ENCODE assay signal across 1 cellular context in the genomic region with DNA sequence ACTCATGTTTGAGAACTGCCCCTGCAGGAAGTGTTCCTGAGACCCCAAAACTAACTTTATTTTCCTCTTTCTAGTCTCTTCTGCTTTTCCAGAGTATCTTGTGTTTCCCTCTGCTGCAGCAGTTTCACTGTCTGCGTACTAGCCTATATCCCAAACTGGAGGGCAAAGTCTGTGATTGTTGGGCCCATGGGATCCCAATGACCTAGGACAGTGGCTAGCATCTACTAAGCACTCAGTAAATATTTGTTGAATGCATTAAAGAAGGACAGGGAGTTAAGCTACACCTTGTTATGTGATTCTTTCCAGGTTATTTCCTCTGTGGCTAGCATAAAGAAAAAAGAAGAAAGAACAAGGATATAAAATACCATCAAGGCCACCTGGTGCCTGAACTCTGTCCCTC.
A peak's percentile ranks its signal among the peaks of the same experiment; 100 is the strongest.
TF ChIP-seq lines count a peak whose summit lies in the region.

No MANE protein-coding gene starts in this region.

TF ChIP-seq in HepG2, 621 proteins besides CTCF, POLR2A, EP300 and RAD21 (continued from another document and continues in another):
- TF ChIP-seq NFKB2 (CRISPR knock-in tag; IDR thresholded peaks at IDR 0.05; ENCODE audit: borderline replicate concordance) (no peak), ZNF326 (CRISPR knock-in tag; IDR thresholded peaks at IDR 0.05; ENCODE audit: borderline replicate concordance) (no peak), ZNF225 (CRISPR knock-in tag; IDR thresholded peaks at IDR 0.05) (no peak), ZNF761 (CRISPR knock-in tag; conservative IDR thresholded peaks at IDR 0.05) (no peak), ZSCAN9 (CRISPR knock-in tag; IDR thresholded peaks at IDR 0.05; ENCODE audit: borderline replicate concordance) (peak; percentile 61; the same call in 1 of the 2 replicates), ISX (CRISPR knock-in tag; conservative IDR thresholded peaks at IDR 0.05) (no peak), IRF1 (CRISPR knock-in tag; IDR thresholded peaks at IDR 0.05; ENCODE audit: low read depth) (no peak), ZNF644 (CRISPR knock-in tag; IDR thresholded peaks at IDR 0.05; ENCODE audit: low read depth) (peak; percentile 95), SNAI1 (CRISPR knock-in tag; IDR thresholded peaks at IDR 0.05; ENCODE audit: borderline replicate concordance) (no peak), SMARCE1 (IDR thresholded peaks at IDR 0.05; ENCODE audit: borderline replicate concordance) (no peak), ZNF382 (CRISPR knock-in tag; IDR thresholded peaks at IDR 0.05; ENCODE audit: borderline replicate concordance) (no peak), NAIF1 (CRISPR knock-in tag; IDR thresholded peaks at IDR 0.05; ENCODE audit: borderline replicate concordance) (no peak), ZMAT5 (CRISPR knock-in tag; IDR thresholded peaks at IDR 0.05; ENCODE audit: borderline replicate concordance, low read depth) (no peak), ZBTB21 (CRISPR knock-in tag; IDR thresholded peaks at IDR 0.05) (no peak), ZNF264 (CRISPR knock-in tag; IDR thresholded peaks at IDR 0.05) (0 out of 2 replicates have a peak, but pooled peaks have one; percentile 64), ARID3A (IDR thresholded peaks at IDR 0.05; ENCODE audit: low read depth, low read length) (peak; percentile 55; the same call in 1 of the 2 replicates), ZNF775 (CRISPR knock-in tag; IDR thresholded peaks at IDR 0.05; ENCODE audit: borderline replicate concordance) (no peak), HOXA3 (CRISPR knock-in tag; IDR thresholded peaks at IDR 0.05) (peak; percentile 71; the same call in 1 of the 2 replicates), ZNF781 (CRISPR knock-in tag; IDR thresholded peaks at IDR 0.05; ENCODE audit: borderline replicate concordance, not compliant biosample characterization) (peak; percentile 52), ASH2L (IDR thresholded peaks at IDR 0.05; ENCODE audit: insufficient read length, low read depth, low read length) (peak; percentile 25), FOXA3 (CRISPR knock-in tag; IDR thresholded peaks at IDR 0.05) (peak; percentile 89), ZNF605 (CRISPR knock-in tag; IDR thresholded peaks at IDR 0.05) (peak; percentile 1; the same call in 1 of the 2 replicates), FOXA1 (IDR thresholded peaks at IDR 0.05) (no peak), FOXA1 (CRISPR knock-in tag; IDR thresholded peaks at IDR 0.05) (peak; percentile 75), NR2F2 (IDR thresholded peaks at IDR 0.05; ENCODE audit: borderline replicate concordance, low read depth) (peak; percentile 47; the same call in 1 of the 2 replicates), BRD4 (CRISPR knock-in tag; IDR thresholded peaks at IDR 0.05) (peak; percentile 66; the same call in 1 of the 2 replicates), GATAD2A (CRISPR knock-in tag; IDR thresholded peaks at IDR 0.05) (peak; percentile 95), ZNF784 (CRISPR knock-in tag; IDR thresholded peaks at IDR 0.05; ENCODE audit: borderline replicate concordance) (no peak), ZKSCAN8 (CRISPR knock-in tag; IDR thresholded peaks at IDR 0.05; ENCODE audit: borderline replicate concordance) (0 out of 2 replicates have a peak, but pooled peaks have one; percentile 26), SAP130 (CRISPR knock-in tag; IDR thresholded peaks at IDR 0.05; ENCODE audit: low read depth) (peak; percentile 48), IKZF4 (CRISPR knock-in tag; IDR thresholded peaks at IDR 0.05; ENCODE audit: borderline replicate concordance, low read depth, not compliant biosample characterization) (no peak), GABPA (IDR thresholded peaks at IDR 0.05; ENCODE audit: low read depth, low read length) (no peak), GABPA (CRISPR knock-in tag; IDR thresholded peaks at IDR 0.05; ENCODE audit: low read depth) (no peak), TAF1 (CRISPR knock-in tag; IDR thresholded peaks at IDR 0.05) (no peak), DRAP1 (CRISPR knock-in tag; IDR thresholded peaks at IDR 0.05) (peak; percentile 51), CCAR2 (optimal IDR thresholded peaks at IDR 0.05; ENCODE audit: low read depth, low read length) (no peak), LCORL (IDR thresholded peaks at IDR 0.05) (no peak), LCORL (CRISPR knock-in tag; IDR thresholded peaks at IDR 0.05) (peak; percentile 93), HNF4A (CRISPR knock-in tag; IDR thresholded peaks at IDR 0.05) (peak; percentile 95), CCDC6 (CRISPR knock-in tag; IDR thresholded peaks at IDR 0.05) (no peak), ZMYM2 (CRISPR knock-in tag; IDR thresholded peaks at IDR 0.05) (0 out of 2 replicates have a peak, but pooled peaks have one; percentile 25), MIXL1 (CRISPR knock-in tag; IDR thresholded peaks at IDR 0.05) (no peak; the same call in 1 of the 2 replicates), ELF1 (CRISPR knock-in tag; IDR thresholded peaks at IDR 0.05) (no peak), AGO2 (optimal IDR thresholded peaks at IDR 0.05; ENCODE audit: low read depth, low read length) (no peak), ZNF780A (CRISPR knock-in tag; IDR thresholded peaks at IDR 0.05) (no peak), KMT2B (CRISPR knock-in tag; IDR thresholded peaks at IDR 0.05) (no peak), ZNF124 (CRISPR knock-in tag; IDR thresholded peaks at IDR 0.05) (no peak), ZNF232 (CRISPR knock-in tag; IDR thresholded peaks at IDR 0.05; ENCODE audit: borderline replicate concordance) (0 out of 2 replicates have a peak, but pooled peaks have one; percentile 53), NFIC (IDR thresholded peaks at IDR 0.05; ENCODE audit: low read length) (peak; percentile 56; the same call in 1 of the 2 replicates), NR2C2 (CRISPR knock-in tag; IDR thresholded peaks at IDR 0.05; ENCODE audit: borderline replicate concordance) (no peak), U2AF2 (IDR thresholded peaks at IDR 0.05; ENCODE audit: low read depth, low read length) (no peak)
- TF ChIP-seq, protein P1, sequence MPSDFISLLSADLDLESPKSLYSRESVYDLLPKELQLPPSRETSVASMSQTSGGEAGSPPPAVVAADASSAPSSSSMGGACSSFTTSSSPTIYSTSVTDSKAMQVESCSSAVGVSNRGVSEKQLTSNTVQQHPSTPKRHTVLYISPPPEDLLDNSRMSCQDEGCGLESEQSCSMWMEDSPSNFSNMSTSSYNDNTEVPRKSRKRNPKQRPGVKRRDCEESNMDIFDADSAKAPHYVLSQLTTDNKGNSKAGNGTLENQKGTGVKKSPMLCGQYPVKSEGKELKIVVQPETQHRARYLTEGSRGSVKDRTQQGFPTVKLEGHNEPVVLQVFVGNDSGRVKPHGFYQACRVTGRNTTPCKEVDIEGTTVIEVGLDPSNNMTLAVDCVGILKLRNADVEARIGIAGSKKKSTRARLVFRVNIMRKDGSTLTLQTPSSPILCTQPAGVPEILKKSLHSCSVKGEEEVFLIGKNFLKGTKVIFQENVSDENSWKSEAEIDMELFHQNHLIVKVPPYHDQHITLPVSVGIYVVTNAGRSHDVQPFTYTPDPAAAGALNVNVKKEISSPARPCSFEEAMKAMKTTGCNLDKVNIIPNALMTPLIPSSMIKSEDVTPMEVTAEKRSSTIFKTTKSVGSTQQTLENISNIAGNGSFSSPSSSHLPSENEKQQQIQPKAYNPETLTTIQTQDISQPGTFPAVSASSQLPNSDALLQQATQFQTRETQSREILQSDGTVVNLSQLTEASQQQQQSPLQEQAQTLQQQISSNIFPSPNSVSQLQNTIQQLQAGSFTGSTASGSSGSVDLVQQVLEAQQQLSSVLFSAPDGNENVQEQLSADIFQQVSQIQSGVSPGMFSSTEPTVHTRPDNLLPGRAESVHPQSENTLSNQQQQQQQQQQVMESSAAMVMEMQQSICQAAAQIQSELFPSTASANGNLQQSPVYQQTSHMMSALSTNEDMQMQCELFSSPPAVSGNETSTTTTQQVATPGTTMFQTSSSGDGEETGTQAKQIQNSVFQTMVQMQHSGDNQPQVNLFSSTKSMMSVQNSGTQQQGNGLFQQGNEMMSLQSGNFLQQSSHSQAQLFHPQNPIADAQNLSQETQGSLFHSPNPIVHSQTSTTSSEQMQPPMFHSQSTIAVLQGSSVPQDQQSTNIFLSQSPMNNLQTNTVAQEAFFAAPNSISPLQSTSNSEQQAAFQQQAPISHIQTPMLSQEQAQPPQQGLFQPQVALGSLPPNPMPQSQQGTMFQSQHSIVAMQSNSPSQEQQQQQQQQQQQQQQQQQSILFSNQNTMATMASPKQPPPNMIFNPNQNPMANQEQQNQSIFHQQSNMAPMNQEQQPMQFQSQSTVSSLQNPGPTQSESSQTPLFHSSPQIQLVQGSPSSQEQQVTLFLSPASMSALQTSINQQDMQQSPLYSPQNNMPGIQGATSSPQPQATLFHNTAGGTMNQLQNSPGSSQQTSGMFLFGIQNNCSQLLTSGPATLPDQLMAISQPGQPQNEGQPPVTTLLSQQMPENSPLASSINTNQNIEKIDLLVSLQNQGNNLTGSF (CRISPR knock-in tag; IDR thresholded peaks at IDR 0.05): no peak
- TF ChIP-seq, protein P2, sequence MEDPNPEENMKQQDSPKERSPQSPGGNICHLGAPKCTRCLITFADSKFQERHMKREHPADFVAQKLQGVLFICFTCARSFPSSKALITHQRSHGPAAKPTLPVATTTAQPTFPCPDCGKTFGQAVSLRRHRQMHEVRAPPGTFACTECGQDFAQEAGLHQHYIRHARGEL (CRISPR knock-in tag; IDR thresholded peaks at IDR 0.05): no peak
- TF ChIP-seq, protein P3, sequence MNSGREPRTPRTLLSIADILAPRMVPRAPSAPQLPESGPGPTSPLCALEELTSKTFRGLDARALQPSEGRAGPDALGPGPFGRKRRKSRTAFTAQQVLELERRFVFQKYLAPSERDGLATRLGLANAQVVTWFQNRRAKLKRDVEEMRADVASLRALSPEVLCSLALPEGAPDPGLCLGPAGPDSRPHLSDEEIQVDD (CRISPR knock-in tag; IDR thresholded peaks at IDR 0.05; ENCODE audit: borderline replicate concordance): no peak
- TF ChIP-seq, protein P4, sequence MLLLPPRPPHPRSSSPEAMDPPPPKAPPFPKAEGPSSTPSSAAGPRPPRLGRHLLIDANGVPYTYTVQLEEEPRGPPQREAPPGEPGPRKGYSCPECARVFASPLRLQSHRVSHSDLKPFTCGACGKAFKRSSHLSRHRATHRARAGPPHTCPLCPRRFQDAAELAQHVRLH (CRISPR knock-in tag; IDR thresholded peaks at IDR 0.05; ENCODE audit: borderline replicate concordance, low read depth): no peak; the same call in 1 of the 2 replicates
- TF ChIP-seq, protein P5, sequence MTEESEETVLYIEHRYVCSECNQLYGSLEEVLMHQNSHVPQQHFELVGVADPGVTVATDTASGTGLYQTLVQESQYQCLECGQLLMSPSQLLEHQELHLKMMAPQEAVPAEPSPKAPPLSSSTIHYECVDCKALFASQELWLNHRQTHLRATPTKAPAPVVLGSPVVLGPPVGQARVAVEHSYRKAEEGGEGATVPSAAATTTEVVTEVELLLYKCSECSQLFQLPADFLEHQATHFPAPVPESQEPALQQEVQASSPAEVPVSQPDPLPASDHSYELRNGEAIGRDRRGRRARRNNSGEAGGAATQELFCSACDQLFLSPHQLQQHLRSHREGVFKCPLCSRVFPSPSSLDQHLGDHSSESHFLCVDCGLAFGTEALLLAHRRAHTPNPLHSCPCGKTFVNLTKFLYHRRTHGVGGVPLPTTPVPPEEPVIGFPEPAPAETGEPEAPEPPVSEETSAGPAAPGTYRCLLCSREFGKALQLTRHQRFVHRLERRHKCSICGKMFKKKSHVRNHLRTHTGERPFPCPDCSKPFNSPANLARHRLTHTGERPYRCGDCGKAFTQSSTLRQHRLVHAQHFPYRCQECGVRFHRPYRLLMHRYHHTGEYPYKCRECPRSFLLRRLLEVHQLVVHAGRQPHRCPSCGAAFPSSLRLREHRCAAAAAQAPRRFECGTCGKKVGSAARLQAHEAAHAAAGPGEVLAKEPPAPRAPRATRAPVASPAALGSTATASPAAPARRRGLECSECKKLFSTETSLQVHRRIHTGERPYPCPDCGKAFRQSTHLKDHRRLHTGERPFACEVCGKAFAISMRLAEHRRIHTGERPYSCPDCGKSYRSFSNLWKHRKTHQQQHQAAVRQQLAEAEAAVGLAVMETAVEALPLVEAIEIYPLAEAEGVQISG (CRISPR knock-in tag; IDR thresholded peaks at IDR 0.05): 0 out of 2 replicates have a peak, but pooled peaks have one; percentile 32
